In genomic region chr14:98234208-98234607, GRCh38 we compare ENCODE assay signal across 21 cellular contexts.
DNase-seq lines count a peak whose midpoint lies in the region; ATAC-seq and TF ChIP-seq lines count a peak whose summit lies in the region.
"Had no signal": no experiment of that assay in that cellular context is flagged by ENCODE, and none has a peak within 500 bp of the region (broad histone marks: within the 10 kb centered on the region; RNA-seq: fewer than 3 reads in every experiment).

No MANE protein-coding gene starts in this region.

- ATAC-seq in CD4-positive, CD25-positive, alpha-beta regulatory T cell (ENCODE audit: low read depth in 2 of 2) = no peak
- ATAC-seq in foreskin keratinocyte (peak; percentile 95), GM21723 (IDR thresholded peaks at IDR 0.05; ENCODE audit: unreplicated experiment) (no peak)
- ATAC-seq: effector memory CD8-positive, alpha-beta T cell; sciatic nerve had no signal

- no peak for TF ChIP-seq CTCF in foreskin keratinocyte (conservative IDR thresholded peaks at IDR 0.05)

- H3K36me3 ChIP-seq in CD4-positive, CD25-positive, alpha-beta regulatory T cell (ENCODE audit: control insufficient read depth, insufficient read depth, low read length) = no peaks in the 10 kb centered on the region
- H3K36me3 ChIP-seq: left ventricle myocardium inferior, transverse colon had no signal

- no peak overlapping the region for H3K4me3 ChIP-seq in CD4-positive, CD25-positive, alpha-beta regulatory T cell (ENCODE audit: low read depth, low read length)
- H3K4me3 ChIP-seq: left ventricle myocardium inferior, PC-9, transverse colon had no signal

- peak overlapping the region in 2 of 3 donors; percentile 53 to 94 for H3K27ac Mint-ChIP-seq in CD4-positive, CD25-positive, alpha-beta regulatory T cell
- H3K27ac Mint-ChIP-seq in T-helper 2 cell treated with Interferon-gamma antibody and Interleukin-4, amounts not matched to agents 5 μg/mL and 100 μg/mL, for 36 hours = no peak overlapping the region
- H3K27ac Mint-ChIP-seq: activated naive CD8-positive, alpha-beta T cell treated with anti-CD3 and anti-CD28 coated beads, Interleukin-2, amount 10 ng/mL, durations not matched to agents 7 days and 5 days; CD4-positive, alpha-beta T cell; effector memory CD8-positive, alpha-beta T cell had no signal

- no peaks in the 10 kb centered on the region for H3K9me3 Mint-ChIP-seq in CD4-positive, CD25-positive, alpha-beta regulatory T cell
- no peaks in the 10 kb centered on the region for H3K9me3 Mint-ChIP-seq in T-helper 2 cell treated with Interferon-gamma antibody and Interleukin-4, amounts not matched to agents 5 μg/mL and 100 μg/mL, for 36 hours
- H3K9me3 Mint-ChIP-seq: activated naive CD8-positive, alpha-beta T cell treated with anti-CD3 and anti-CD28 coated beads, Interleukin-2, amount 10 ng/mL, durations not matched to agents 7 days and 5 days; central memory CD8-positive, alpha-beta T cell; effector memory CD8-positive, alpha-beta T cell had no signal

- H3K4me3 Mint-ChIP-seq in CD4-positive, CD25-positive, alpha-beta regulatory T cell = no peak overlapping the region
- H3K4me3 Mint-ChIP-seq in T-helper 2 cell treated with Interferon-gamma antibody and Interleukin-4, amounts not matched to agents 5 μg/mL and 100 μg/mL, for 36 hours = no peak overlapping the region
- H3K4me3 Mint-ChIP-seq: activated naive CD8-positive, alpha-beta T cell treated with anti-CD3 and anti-CD28 coated beads, Interleukin-2, amount 10 ng/mL, durations not matched to agents 7 days and 5 days; CD4-positive, alpha-beta T cell; central memory CD8-positive, alpha-beta T cell; effector memory CD8-positive, alpha-beta T cell had no signal

- no peaks in the 10 kb centered on the region for H3K9me3 ChIP-seq in CD4-positive, CD25-positive, alpha-beta regulatory T cell (ENCODE audit: control insufficient read depth in 2 of 2, low read length in 2 of 2)
- H3K9me3 ChIP-seq: left ventricle myocardium inferior, SK-N-SH, transverse colon had no signal

- H3K27me3 Mint-ChIP-seq in CD4-positive, CD25-positive, alpha-beta regulatory T cell = no peaks in the 10 kb centered on the region
- no peaks in the 10 kb centered on the region for H3K27me3 Mint-ChIP-seq in T-helper 2 cell treated with Interferon-gamma antibody and Interleukin-4, amounts not matched to agents 5 μg/mL and 100 μg/mL, for 36 hours (ENCODE audit: low read depth)
- H3K27me3 Mint-ChIP-seq: activated naive CD8-positive, alpha-beta T cell treated with anti-CD3 and anti-CD28 coated beads, Interleukin-2, amount 10 ng/mL, durations not matched to agents 7 days and 5 days; CD4-positive, alpha-beta T cell; central memory CD8-positive, alpha-beta T cell; effector memory CD8-positive, alpha-beta T cell had no signal

- H3K4me1 Mint-ChIP-seq in CD4-positive, CD25-positive, alpha-beta regulatory T cell = peaks cover 21 to 70% (median 36%) of the 10 kb centered on the region in 4 donors
- H3K4me1 Mint-ChIP-seq in T-helper 2 cell treated with Interferon-gamma antibody and Interleukin-4, amounts not matched to agents 5 μg/mL and 100 μg/mL, for 36 hours (ENCODE audit: low read depth) = peaks cover 44% of the 10 kb centered on the region

- no peak overlapping the region for H3K27ac ChIP-seq in CD4-positive, CD25-positive, alpha-beta regulatory T cell (ENCODE audit: insufficient read depth, low read length, poor library complexity, severe bottlenecking)
- H3K27ac ChIP-seq in foreskin keratinocyte = peak overlapping the region; percentile 77
- H3K27ac ChIP-seq: left ventricle myocardium inferior, PC-9, transverse colon had no signal

- peak; percentile 57 for DNase-seq in activated CD4-positive, alpha-beta T cell treated with anti-CD3 and anti-CD28 coated beads for 48 hours
- DNase-seq in activated CD4-positive, alpha-beta T cell treated with anti-CD3 and anti-CD28 coated beads, Interleukin-2, amount 50 U/mL, for 1 hour = no peak
- peak in 1 of 3 donors; percentile 54 for DNase-seq in CD4-positive, CD25-positive, alpha-beta regulatory T cell
- peak; percentile 67 for DNase-seq in T-helper 2 cell treated with Interferon-gamma antibody and Interleukin-4, amounts not matched to agents 5 μg/mL and 100 μg/mL, for 36 hours (ENCODE audit: low spot score)
- peak; percentile 74 to 85 for DNase-seq in foreskin keratinocyte
- no peak for DNase-seq in CD1c-positive myeloid dendritic cell (ENCODE audit: extremely low spot score)
- no peak for DNase-seq in AG20443 (ENCODE audit: low spot score)
- DNase-seq: activated naive CD8-positive, alpha-beta T cell treated with anti-CD3 and anti-CD28 coated beads, Interleukin-2, amount 10 ng/mL, durations not matched to agents 7 days and 5 days; CD4-positive, alpha-beta T cell; DMS79 treated with DMSO at 0.1 percent for 48 hours; effector memory CD8-positive, alpha-beta T cell; left ventricle myocardium inferior; NCI-H1048; NCI-H2107; NCI-H526 treated with DMSO at 0.1 percent for 48 hours; PC-9; SK-N-SH; transverse colon had no signal

- H3K36me3 Mint-ChIP-seq in CD4-positive, CD25-positive, alpha-beta regulatory T cell = no peaks in the 10 kb centered on the region
- H3K36me3 Mint-ChIP-seq in T-helper 2 cell treated with Interferon-gamma antibody and Interleukin-4, amounts not matched to agents 5 μg/mL and 100 μg/mL, for 36 hours (ENCODE audit: low read depth) = no peaks in the 10 kb centered on the region
- H3K36me3 Mint-ChIP-seq: activated naive CD8-positive, alpha-beta T cell treated with anti-CD3 and anti-CD28 coated beads, Interleukin-2, amount 10 ng/mL, durations not matched to agents 7 days and 5 days had no signal

- H3K4me1 ChIP-seq in CD4-positive, CD25-positive, alpha-beta regulatory T cell (ENCODE audit: control insufficient read depth, insufficient read depth, low read length, poor library complexity, severe bottlenecking) = peaks cover 6% of the 10 kb centered on the region
- peaks cover 10% of the 10 kb centered on the region for H3K4me1 ChIP-seq in foreskin keratinocyte
- H3K4me1 ChIP-seq: left ventricle myocardium inferior, transverse colon had no signal

- H3K27me3 ChIP-seq in CD4-positive, CD25-positive, alpha-beta regulatory T cell (ENCODE audit: control insufficient read depth, insufficient read depth, low read length) = no peaks in the 10 kb centered on the region
- H3K27me3 ChIP-seq in foreskin keratinocyte = no peaks in the 10 kb centered on the region

Comparison
In these comparisons a context has a peak if more than half of its experiments do, and no peak if none do; other contexts are left out.
1. DNase-seq: peak in activated CD4-positive, alpha-beta T cell treated with anti-CD3 and anti-CD28 coated beads for 48 hours (single experiment), T-helper 2 cell treated with Interferon-gamma antibody and Interleukin-4, amounts not matched to agents 5 μg/mL and 100 μg/mL, for 36 hours (single experiment) and foreskin keratinocyte (2 of 2); none in activated CD4-positive, alpha-beta T cell treated with anti-CD3 and anti-CD28 coated beads, Interleukin-2, amount 50 U/mL, for 1 hour (single experiment), CD1c-positive myeloid dendritic cell (single experiment) and AG20443 (single experiment).